25 cellular contexts compared by ENCODE assay signal in genomic region chr14:33952541-33952940, GRCh38. TPM values are rescaled to one million over a fixed set of nuclear protein-coding genes. Genes with fewer than 3 reads are reported as not detected.
"Had no signal": no experiment of that assay in that cellular context is flagged by ENCODE, and none has a peak within 500 bp of the region (broad histone marks: within the 10 kb centered on the region; RNA-seq: fewer than 3 reads in every experiment).

No MANE protein-coding gene starts in this region.

- H3K4me3 ChIP-seq: adrenal gland had no signal

- H3K4me2 ChIP-seq: KMS-11 had no signal

- H3K27ac ChIP-seq: adrenal gland, KMS-11 had no signal

- H3K9me3 Mint-ChIP-seq: activated B cell treated with CpG ODN at 0.5 μM for 24 hours; activated CD4-positive, alpha-beta memory T cell treated with anti-CD3 and anti-CD28 coated beads for 36 hours; activated naive CD8-positive, alpha-beta T cell treated with anti-CD3 and anti-CD28 coated beads, Interleukin-2, amount 10 ng/mL, durations not matched to agents 7 days and 5 days; activated T-helper 2 cell treated with anti-CD3 and anti-CD28 coated beads, Interferon-gamma antibody, Interleukin-2, Interleukin-4, amounts not matched to agents 10 μg/mL and 5 μg/mL and 100 μg/mL, durations not matched to agents 14 hours and 24 hours and 36 hours; central memory CD8-positive, alpha-beta T cell had no signal

- H3K9ac ChIP-seq: KMS-11 had no signal

- DNase-seq: activated B cell treated with CpG ODN at 0.5 μM for 24 hours; activated CD4-positive, alpha-beta memory T cell treated with anti-CD3 and anti-CD28 coated beads for 36 hours; activated CD4-positive, alpha-beta T cell treated with anti-CD3 and anti-CD28 coated beads for 1 hour; activated CD4-positive, alpha-beta T cell treated with anti-CD3 and anti-CD28 coated beads, Interleukin-2, amount 10 ng/mL, durations not matched to agents 24 days and 14 days; activated CD8-positive, alpha-beta memory T cell treated with anti-CD3 and anti-CD28 coated beads for 24 hours; activated gamma-delta T cell treated with Interleukin-2 at 50 U/mL for 16 hours; activated naive CD4-positive, alpha-beta T cell treated with anti-CD3 and anti-CD28 coated beads, Interleukin-2, amount 50 U/mL, for 16 hours; activated naive CD8-positive, alpha-beta T cell treated with anti-CD3 and anti-CD28 coated beads, Interleukin-2, amount 10 ng/mL, durations not matched to agents 7 days and 5 days; activated T-cell treated with anti-CD3 and anti-CD28 coated beads for 4 hours; activated T-cell treated with anti-CD3 and anti-CD28 coated beads, Interleukin-2, amount 50 U/mL, for 48 hours; adrenal gland; anterior cingulate cortex; NCI-H1092; NCI-H1417; NCI-H1930; NCI-H2171; NCI-H2227 treated with DMSO at 0.1 percent for 48 hours; NCI-H82; SIG-M5; T-helper 17 cell; T-helper 9 cell had no signal

- H3K36me3 Mint-ChIP-seq: activated CD4-positive, alpha-beta memory T cell treated with anti-CD3 and anti-CD28 coated beads for 36 hours had no signal

- H3K27ac Mint-ChIP-seq: activated B cell treated with CpG ODN at 0.5 μM for 24 hours; activated CD4-positive, alpha-beta memory T cell treated with anti-CD3 and anti-CD28 coated beads for 36 hours; activated CD4-positive, alpha-beta T cell treated with anti-CD3 and anti-CD28 coated beads, Interleukin-2, amount 10 ng/mL, durations not matched to agents 24 days and 14 days; activated naive CD8-positive, alpha-beta T cell treated with anti-CD3 and anti-CD28 coated beads, Interleukin-2, amount 10 ng/mL, durations not matched to agents 7 days and 5 days; activated T-helper 2 cell treated with anti-CD3 and anti-CD28 coated beads, Interferon-gamma antibody, Interleukin-2, Interleukin-4, amounts not matched to agents 10 μg/mL and 5 μg/mL and 100 μg/mL, durations not matched to agents 14 hours and 24 hours and 36 hours; T-helper 17 cell had no signal

- H3K4me3 Mint-ChIP-seq: activated B cell treated with CpG ODN at 0.5 μM for 24 hours; activated CD4-positive, alpha-beta memory T cell treated with anti-CD3 and anti-CD28 coated beads for 36 hours; activated CD4-positive, alpha-beta T cell treated with anti-CD3 and anti-CD28 coated beads, Interleukin-2, amount 10 ng/mL, durations not matched to agents 24 days and 14 days; activated naive CD8-positive, alpha-beta T cell treated with anti-CD3 and anti-CD28 coated beads, Interleukin-2, amount 10 ng/mL, durations not matched to agents 7 days and 5 days; central memory CD8-positive, alpha-beta T cell; T-helper 17 cell had no signal

- H3K4me1 Mint-ChIP-seq: central memory CD8-positive, alpha-beta T cell had no signal

- H3K36me3 ChIP-seq: adrenal gland had no signal

- ATAC-seq: T-helper 17 cell had no signal

- H3K9me3 ChIP-seq: adrenal gland had no signal

RNA-seq across cellular contexts. Expression of gene EGLN3, which starts 1.7 kb away (rescaled TPM):
- total RNA-seq: OCI-LY7 had no signal
